ENCODE assay signal across 1 cellular context in genomic region chr1:145782166-145783099, GRCh38.
TF ChIP-seq lines count a peak whose summit lies in the region.

No MANE protein-coding gene starts in this region.

TF ChIP-seq in K562, 482 proteins besides CTCF, POLR2A, EP300 and RAD21:
- TF ChIP-seq SIN3B (IDR thresholded peaks at IDR 0.05; ENCODE audit: low read depth), result no peak
- TF ChIP-seq MAFG (tag; conservative IDR thresholded peaks at IDR 0.05), result 0 out of 2 replicates have a peak, but pooled peaks have one; percentile 19
- TF ChIP-seq ELF2 (CRISPR knock-in tag; IDR thresholded peaks at IDR 0.05), result no peak
- TF ChIP-seq ZNF316 (IDR thresholded peaks at IDR 0.05), result peak; percentile 47
- TF ChIP-seq, protein P1, sequence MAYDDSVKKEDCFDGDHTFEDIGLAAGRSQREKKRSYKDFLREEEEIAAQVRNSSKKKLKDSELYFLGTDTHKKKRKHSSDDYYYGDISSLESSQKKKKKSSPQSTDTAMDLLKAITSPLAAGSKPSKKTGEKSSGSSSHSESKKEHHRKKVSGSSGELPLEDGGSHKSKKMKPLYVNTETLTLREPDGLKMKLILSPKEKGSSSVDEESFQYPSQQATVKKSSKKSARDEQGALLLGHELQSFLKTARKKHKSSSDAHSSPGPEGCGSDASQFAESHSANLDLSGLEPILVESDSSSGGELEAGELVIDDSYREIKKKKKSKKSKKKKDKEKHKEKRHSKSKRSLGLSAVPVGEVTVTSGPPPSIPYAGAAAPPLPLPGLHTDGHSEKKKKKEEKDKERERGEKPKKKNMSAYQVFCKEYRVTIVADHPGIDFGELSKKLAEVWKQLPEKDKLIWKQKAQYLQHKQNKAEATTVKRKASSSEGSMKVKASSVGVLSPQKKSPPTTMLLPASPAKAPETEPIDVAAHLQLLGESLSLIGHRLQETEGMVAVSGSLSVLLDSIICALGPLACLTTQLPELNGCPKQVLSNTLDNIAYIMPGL (CRISPR knock-in tag; IDR thresholded peaks at IDR 0.05), result no peak
- TF ChIP-seq NFE2 (IDR thresholded peaks at IDR 0.05; ENCODE audit: low read depth), result peak; percentile 16; the same call in 1 of the 2 replicates
- TF ChIP-seq ATF3 (IDR thresholded peaks at IDR 0.05), result peak; percentile 55; the same call in 1 of the 2 replicates
- TF ChIP-seq ATF3 (CRISPR knock-in tag; conservative IDR thresholded peaks at IDR 0.05), result no peak
TF ChIP-seq in K562: peak in this region for 4.
